ENCODE assay signal across 1 cellular context in genomic region chr19:48319647-48320537, GRCh38.
A peak's percentile ranks its signal among the peaks of the same experiment; 100 is the strongest.
TF ChIP-seq lines count a peak whose summit lies in the region.

No MANE protein-coding gene starts in this region.

TF ChIP-seq in GM12878, 131 proteins besides CTCF, POLR2A, EP300 and RAD21:
- TF ChIP-seq TCF7 (IDR thresholded peaks at IDR 0.05; ENCODE audit: borderline replicate concordance) (no peak), SIX5 (IDR thresholded peaks at IDR 0.05; ENCODE audit: low read depth, low read length, severe bottlenecking) (no peak), SUPT20H (IDR thresholded peaks at IDR 0.05; ENCODE audit: borderline replicate concordance, control insufficient read depth, low read depth, low read length) (no peak), JUND (IDR thresholded peaks at IDR 0.05; ENCODE audit: low read depth, low read length) (no peak), FOXM1 (IDR thresholded peaks at IDR 0.05; ENCODE audit: low read depth, low read length) (no peak), KAT2A (conservative IDR thresholded peaks at IDR 0.05; ENCODE audit: control insufficient read depth, low read depth, low read length) (no peak), CBFB (IDR thresholded peaks at IDR 0.05; ENCODE audit: low read depth) (no peak), POLR2AphosphoS5 (IDR thresholded peaks at IDR 0.05; ENCODE audit: low read length) (no peak), FOXK2 (IDR thresholded peaks at IDR 0.05) (no peak), IKZF2 (IDR thresholded peaks at IDR 0.05) (peak; percentile 74 to 79), ZNF217 (IDR thresholded peaks at IDR 0.05) (no peak), EZH2 (IDR thresholded peaks at IDR 0.05; ENCODE audit: borderline replicate concordance, control insufficient read depth, low read depth, low read length) (no peak), NBN (IDR thresholded peaks at IDR 0.05) (peak; percentile 64; the same call in 1 of the 2 replicates), KLF5 (IDR thresholded peaks at IDR 0.05; ENCODE audit: partially characterized antibody) (no peak), JUNB (IDR thresholded peaks at IDR 0.05) (no peak), HDAC2 (IDR thresholded peaks at IDR 0.05) (no peak), WRNIP1 (IDR thresholded peaks at IDR 0.05; ENCODE audit: borderline replicate concordance, low read depth, low read length) (no peak), PAX8 (IDR thresholded peaks at IDR 0.05) (no peak), ZBTB4 (CRISPR knock-in tag; IDR thresholded peaks at IDR 0.05) (no peak), E2F8 (IDR thresholded peaks at IDR 0.05; ENCODE audit: low read depth, partially characterized antibody) (no peak), SMC3 (IDR thresholded peaks at IDR 0.05; ENCODE audit: borderline replicate concordance, low read length) (peak; percentile 87), EED (IDR thresholded peaks at IDR 0.05; ENCODE audit: low read depth) (0 out of 2 replicates have a peak, but pooled peaks have one; percentile 26), ZSCAN29 (IDR thresholded peaks at IDR 0.05) (no peak), YY1 (IDR thresholded peaks at IDR 0.05; ENCODE audit: low read depth, low read length) (peak; percentile 72; the same call in 1 of the 2 replicates), ZBED1 (IDR thresholded peaks at IDR 0.05; ENCODE audit: borderline replicate concordance) (no peak), EGR1 (IDR thresholded peaks at IDR 0.05; ENCODE audit: borderline replicate concordance in 1 of 2, low read depth in 2 of 2, low read length in 2 of 2) (no peak), TAF1 (IDR thresholded peaks at IDR 0.05; ENCODE audit: borderline replicate concordance, low read depth, low read length) (no peak), POU2F2 (IDR thresholded peaks at IDR 0.05; ENCODE audit: borderline replicate concordance, low read depth, low read length) (no peak), FOS (IDR thresholded peaks at IDR 0.05; ENCODE audit: borderline replicate concordance, extremely low read depth, insufficient read length) (no peak), STAT1 (conservative IDR thresholded peaks at IDR 0.05) (no peak), SREBF2 (IDR thresholded peaks at IDR 0.05; ENCODE audit: low read length) (no peak), IKZF1 (conservative IDR thresholded peaks at IDR 0.05) (peak; percentile 74), RELA (IDR thresholded peaks at IDR 0.05; ENCODE audit: borderline replicate concordance, partially characterized antibody) (no peak), CBX3 (IDR thresholded peaks at IDR 0.05; ENCODE audit: borderline replicate concordance, low read depth) (no peak), HDAC6 (IDR thresholded peaks at IDR 0.05; ENCODE audit: unreplicated experiment) (no peak), CHD4 (IDR thresholded peaks at IDR 0.05) (no peak), PRDM15 (CRISPR knock-in tag; IDR thresholded peaks at IDR 0.05) (no peak), CREB1 (IDR thresholded peaks at IDR 0.05; ENCODE audit: low read depth) (no peak), SUZ12 (IDR thresholded peaks at IDR 0.05; ENCODE audit: unreplicated experiment) (no peak), RELB (IDR thresholded peaks at IDR 0.05; ENCODE audit: low read depth) (0 out of 2 replicates have a peak, but pooled peaks have one; percentile 29), HDGF (IDR thresholded peaks at IDR 0.05) (no peak)
